ENCODE assay signal across 1 cellular context in genomic region chr5:121949885-121950284, GRCh38.
TF ChIP-seq lines count a peak whose summit lies in the region.

No MANE protein-coding gene starts in this region.

TF ChIP-seq in IMR-90, 13 proteins besides CTCF, POLR2A, EP300 and RAD21 (continued from another document):
- TF ChIP-seq USF2 (IDR thresholded peaks at IDR 0.05; ENCODE audit: low read depth, low read length) (no peak), RCOR1 (IDR thresholded peaks at IDR 0.05; ENCODE audit: insufficient replicate concordance, low read length) (no peak), CHD1 (IDR thresholded peaks at IDR 0.05; ENCODE audit: low read depth, low read length) (no peak), BHLHE40 (IDR thresholded peaks at IDR 0.05; ENCODE audit: low read depth, low read length) (no peak), ELK1 (IDR thresholded peaks at IDR 0.05; ENCODE audit: borderline replicate concordance, low read depth, low read length) (no peak), MAZ (IDR thresholded peaks at IDR 0.05; ENCODE audit: borderline replicate concordance, low read depth, low read length) (no peak)
